Comparison of ENCODE assay signal across 28 cellular contexts in genomic region chr4:13601848-13602247, GRCh38. TPM values are rescaled to one million over a fixed set of nuclear protein-coding genes. Genes with fewer than 3 reads are reported as not detected.
DNase-seq lines count a peak whose midpoint lies in the region; ATAC-seq and TF ChIP-seq lines count a peak whose summit lies in the region.
"Had no signal": no experiment of that assay in that cellular context is flagged by ENCODE, and none has a peak within 500 bp of the region (broad histone marks: within the 10 kb centered on the region; RNA-seq: fewer than 3 reads in every experiment).

No MANE protein-coding gene starts in this region.

- no peaks in the 10 kb centered on the region for H3K27me3 ChIP-seq in WERI-Rb-1 (ENCODE audit: insufficient read depth, low read depth, severe bottlenecking)
- H3K27me3 ChIP-seq: dorsolateral prefrontal cortex, heart right ventricle, right lobe of liver, tibial artery, vagina had no signal

- CTCF ChIA-PET in OCI-LY7 (lab: Charles Lee; ENCODE audit: unreplicated experiment), result no interaction called here

- no peaks in the 10 kb centered on the region for H4K20me1 ChIP-seq in OCI-LY7 (ENCODE audit: insufficient read depth, low read length)

- no peak for TF ChIP-seq CTCF in OCI-LY7 (conservative IDR thresholded peaks at IDR 0.05; ENCODE audit: low read length)
- TF ChIP-seq CTCF in WERI-Rb-1 (IDR thresholded peaks at IDR 0.05; ENCODE audit: low read depth, low read length), result no peak

- H3K4me3 Mint-ChIP-seq in stimulated activated memory B cell treated with anti-CD40 and anti-IgM and Interleukin-4, amounts not matched to agents 10 μg/mL and 1 μg/mL and 100 μg/mL, for 72 hours, result no peak overlapping the region
- no peak overlapping the region for H3K4me3 Mint-ChIP-seq in activated T-helper 1 cell treated with anti-CD3 and anti-CD28 coated beads, Interleukin-12 subunit alpha, Interleukin-12 subunit beta, Interleukin-2, Interleukin-4 antibody, amounts not matched to agents 30 ng/mL and 10 ng/mL and 1 ng/mL, durations not matched to agents 14 hours and 24 hours and 36 hours
- H3K4me3 Mint-ChIP-seq: brain; CD4-positive, alpha-beta T cell had no signal

- ATAC-seq in activated naive CD4-positive, alpha-beta T cell treated with anti-CD3 and anti-CD28 coated beads, Interleukin-2, amount 50 U/mL, for 72 hours, result no peak
- ATAC-seq in HG02981 (IDR thresholded peaks at IDR 0.05; ENCODE audit: unreplicated experiment), result peak; percentile 25
- no peak for ATAC-seq in stimulated activated memory B cell treated with anti-CD40 and anti-IgM and Interleukin-4, amounts not matched to agents 10 μg/mL and 1 μg/mL and 100 μg/mL, for 72 hours

- no peak overlapping the region for H3K4me2 ChIP-seq in OCI-LY7 (ENCODE audit: low read length)

- POLR2A ChIA-PET in OCI-LY7 (lab: Charles Lee), result no interaction called here

- H3K27ac ChIP-seq in OCI-LY7 (ENCODE audit: low read depth, low read length, poor library complexity, severe bottlenecking), result peak overlapping the region; percentile 30
- H3K27ac ChIP-seq in WERI-Rb-1, result no peak overlapping the region
- H3K27ac ChIP-seq: dorsolateral prefrontal cortex, GM23248, heart right ventricle, right lobe of liver, tibial artery, vagina had no signal

- H3K9me2 ChIP-seq in OCI-LY7 (ENCODE audit: insufficient read depth, low read length), result no peaks in the 10 kb centered on the region

- peaks cover 98% of the 10 kb centered on the region for H3K36me3 ChIP-seq in OCI-LY7 (ENCODE audit: insufficient read depth, low read length)
- peaks cover 89% of the 10 kb centered on the region for H3K36me3 ChIP-seq in WERI-Rb-1

- H3K4me1 ChIP-seq in OCI-LY7 (ENCODE audit: insufficient read depth, low read length, poor library complexity, severe bottlenecking), result peaks cover 17% of the 10 kb centered on the region
- H3K4me1 ChIP-seq: right lobe of liver, tibial artery, vagina had no signal

- H3K79me2 ChIP-seq in OCI-LY7 (ENCODE audit: insufficient read depth, low read depth, low read length), result no peaks in the 10 kb centered on the region

- H3K27me3 Mint-ChIP-seq in stimulated activated memory B cell treated with anti-CD40 and anti-IgM and Interleukin-4, amounts not matched to agents 10 μg/mL and 1 μg/mL and 100 μg/mL, for 72 hours, result no peaks in the 10 kb centered on the region
- no peaks in the 10 kb centered on the region for H3K27me3 Mint-ChIP-seq in activated T-helper 1 cell treated with anti-CD3 and anti-CD28 coated beads, Interleukin-12 subunit alpha, Interleukin-12 subunit beta, Interleukin-2, Interleukin-4 antibody, amounts not matched to agents 30 ng/mL and 10 ng/mL and 1 ng/mL, durations not matched to agents 14 hours and 24 hours and 36 hours (ENCODE audit: insufficient read depth)
- H3K27me3 Mint-ChIP-seq: brain; CD4-positive, alpha-beta T cell; progenitor cell of endocrine pancreas had no signal

- intact Hi-C loops in OCI-LY7 (cut with micrococcal nuclease; ENCODE audit: unreplicated experiment), result no loop called here
- intact Hi-C loops in activated T-helper 1 cell treated with anti-CD3 and anti-CD28 coated beads, Interleukin-12 subunit alpha, Interleukin-12 subunit beta, Interleukin-2, Interleukin-4 antibody, amounts not matched to agents 30 ng/mL and 10 ng/mL and 1 ng/mL, durations not matched to agents 14 hours and 24 hours and 36 hours (cut with micrococcal nuclease), result no loop called here

- no TSS peak for BruUV-seq in OCI-LY7 (replicated peaks; lab: Mats Ljungman, UMichigan)

- no peak for DNase-seq in activated naive CD4-positive, alpha-beta T cell treated with anti-CD3 and anti-CD28 coated beads, Interleukin-2, amount 50 U/mL, for 72 hours (ENCODE audit: low spot score in 2 of 2)
- no peak for DNase-seq in activated naive CD4-positive, alpha-beta T cell treated with Interleukin-2 at 50 U/mL for 16 hours
- DNase-seq in OCI-LY7 (ENCODE audit: low spot score) (no peak), NOMO-1 (lab: John Stamatoyannopoulos, UW; ENCODE audit: unreplicated experiment in 2 of 2) (no peak), WERI-Rb-1 (no peak)
- no peak for DNase-seq in activated T-helper 1 cell treated with anti-CD3 and anti-CD28 coated beads, Interleukin-12 subunit alpha, Interleukin-12 subunit beta, Interleukin-2, Interleukin-4 antibody, amounts not matched to agents 30 ng/mL and 10 ng/mL and 1 ng/mL, durations not matched to agents 14 hours and 24 hours and 36 hours (ENCODE audit: low spot score)
- DNase-seq: activated naive CD4-positive, alpha-beta T cell; activated T-cell treated with anti-CD3 and anti-CD28 coated beads, Interleukin-2, amount 50 U/mL, for 48 hours; amniotic stem cell; CD4-positive, alpha-beta T cell; dorsolateral prefrontal cortex; GM23248; heart right ventricle; left ventricle myocardium superior; NCI-H1417 treated with DMSO at 0.1 percent for 48 hours; NCI-H2081; NCI-H2227 treated with DMSO at 0.1 percent for 48 hours; NCI-H69; right lobe of liver; stimulated activated CD4-positive, alpha-beta T cell treated with anti-CD3 and anti-CD28 coated beads, Interleukin-2, amount 100 ng/mL, for 48 hours; T-helper 9 cell; tibial artery had no signal

- H3K4me1 Mint-ChIP-seq in stimulated activated memory B cell treated with anti-CD40 and anti-IgM and Interleukin-4, amounts not matched to agents 10 μg/mL and 1 μg/mL and 100 μg/mL, for 72 hours, result peaks cover 36% of the 10 kb centered on the region
- peaks cover 9% of the 10 kb centered on the region for H3K4me1 Mint-ChIP-seq in activated T-helper 1 cell treated with anti-CD3 and anti-CD28 coated beads, Interleukin-12 subunit alpha, Interleukin-12 subunit beta, Interleukin-2, Interleukin-4 antibody, amounts not matched to agents 30 ng/mL and 10 ng/mL and 1 ng/mL, durations not matched to agents 14 hours and 24 hours and 36 hours (ENCODE audit: low read depth)
- H3K4me1 Mint-ChIP-seq: brain had no signal

- no peak overlapping the region for H2AFZ ChIP-seq in OCI-LY7 (ENCODE audit: low read length)
- H2AFZ ChIP-seq: GM23248 had no signal

- H3K27ac Mint-ChIP-seq in activated naive CD4-positive, alpha-beta T cell treated with anti-CD3 and anti-CD28 coated beads, Interleukin-2, amount 50 U/mL, for 72 hours, result peak overlapping the region; percentile 62 to 67
- peak overlapping the region; percentile 2 for H3K27ac Mint-ChIP-seq in stimulated activated memory B cell treated with anti-CD40 and anti-IgM and Interleukin-4, amounts not matched to agents 10 μg/mL and 1 μg/mL and 100 μg/mL, for 72 hours
- H3K27ac Mint-ChIP-seq in activated T-helper 1 cell treated with anti-CD3 and anti-CD28 coated beads, Interleukin-12 subunit alpha, Interleukin-12 subunit beta, Interleukin-2, Interleukin-4 antibody, amounts not matched to agents 30 ng/mL and 10 ng/mL and 1 ng/mL, durations not matched to agents 14 hours and 24 hours and 36 hours, result no peak overlapping the region
- H3K27ac Mint-ChIP-seq: CD4-positive, alpha-beta T cell; progenitor cell of endocrine pancreas had no signal

- H3K9me3 ChIP-seq in OCI-LY7 (ENCODE audit: low read length), result no peaks in the 10 kb centered on the region
- H3K9me3 ChIP-seq in WERI-Rb-1 (ENCODE audit: severe bottlenecking), result no peaks in the 10 kb centered on the region
- H3K9me3 ChIP-seq: heart right ventricle, right lobe of liver, tibial artery, vagina had no signal

- H3K36me3 Mint-ChIP-seq in activated naive CD4-positive, alpha-beta T cell treated with anti-CD3 and anti-CD28 coated beads, Interleukin-2, amount 50 U/mL, for 72 hours, result peaks cover 28 to 49% of the 10 kb centered on the region in 2 donors
- H3K36me3 Mint-ChIP-seq in stimulated activated memory B cell treated with anti-CD40 and anti-IgM and Interleukin-4, amounts not matched to agents 10 μg/mL and 1 μg/mL and 100 μg/mL, for 72 hours, result peaks cover 65% of the 10 kb centered on the region
- peaks cover 57% of the 10 kb centered on the region for H3K36me3 Mint-ChIP-seq in activated T-helper 1 cell treated with anti-CD3 and anti-CD28 coated beads, Interleukin-12 subunit alpha, Interleukin-12 subunit beta, Interleukin-2, Interleukin-4 antibody, amounts not matched to agents 30 ng/mL and 10 ng/mL and 1 ng/mL, durations not matched to agents 14 hours and 24 hours and 36 hours (ENCODE audit: low read depth)

- H3K4me3 ChIP-seq in OCI-LY7 (ENCODE audit: low read depth, low read length, poor library complexity, severe bottlenecking) (no peak overlapping the region), WERI-Rb-1 (ENCODE audit: low read depth, low read length) (no peak overlapping the region)
- H3K4me3 ChIP-seq: dorsolateral prefrontal cortex, GM23248, heart right ventricle, right lobe of liver, tibial artery, vagina had no signal

- H3K9me3 Mint-ChIP-seq in activated naive CD4-positive, alpha-beta T cell treated with anti-CD3 and anti-CD28 coated beads, Interleukin-2, amount 50 U/mL, for 72 hours, result peaks cover 0 to 6% of the 10 kb centered on the region in 2 donors
- H3K9me3 Mint-ChIP-seq in stimulated activated memory B cell treated with anti-CD40 and anti-IgM and Interleukin-4, amounts not matched to agents 10 μg/mL and 1 μg/mL and 100 μg/mL, for 72 hours, result peaks cover 3% of the 10 kb centered on the region
- H3K9me3 Mint-ChIP-seq in activated T-helper 1 cell treated with anti-CD3 and anti-CD28 coated beads, Interleukin-12 subunit alpha, Interleukin-12 subunit beta, Interleukin-2, Interleukin-4 antibody, amounts not matched to agents 30 ng/mL and 10 ng/mL and 1 ng/mL, durations not matched to agents 14 hours and 24 hours and 36 hours, result no peaks in the 10 kb centered on the region
- H3K9me3 Mint-ChIP-seq: brain; CD4-positive, alpha-beta T cell had no signal

RNA-seq across cellular contexts. Expression of gene BOD1L1, which starts 25.7 kb away (rescaled TPM):
- total RNA-seq in activated naive CD4-positive, alpha-beta T cell treated with anti-CD3 and anti-CD28 coated beads, Interleukin-2, amount 50 U/mL, for 72 hours, result 10 to 100 TPM; 36.6 to 36.8 TPM
- 24.0 and 38.8 TPM in 2 replicates for total RNA-seq in OCI-LY7 (2014; rRNA removed; shearing (Covaris generic))
- total RNA-seq in OCI-LY7 (2022), result 49.6 and 55.7 TPM in 2 replicates
- 40.1 and 40.4 TPM in 2 replicates for total RNA-seq in activated T-helper 1 cell treated with anti-CD3 and anti-CD28 coated beads, Interleukin-12 subunit alpha, Interleukin-12 subunit beta, Interleukin-2, Interleukin-4 antibody, amounts not matched to agents 30 ng/mL and 10 ng/mL and 1 ng/mL, durations not matched to agents 14 hours and 24 hours and 36 hours

RNA-seq across cellular contexts. Expression of gene NKX3-2, which starts 57.5 kb away (rescaled TPM):
- total RNA-seq in activated naive CD4-positive, alpha-beta T cell treated with anti-CD3 and anti-CD28 coated beads, Interleukin-2, amount 50 U/mL, for 72 hours, result not detected
- total RNA-seq in OCI-LY7 (2014; rRNA removed; shearing (Covaris generic)), result 0.51 and 0.57 TPM in 2 replicates
- 0.63 and 0.79 TPM in 2 replicates for total RNA-seq in OCI-LY7 (2022)
- not detected in 2 replicates for total RNA-seq in activated T-helper 1 cell treated with anti-CD3 and anti-CD28 coated beads, Interleukin-12 subunit alpha, Interleukin-12 subunit beta, Interleukin-2, Interleukin-4 antibody, amounts not matched to agents 30 ng/mL and 10 ng/mL and 1 ng/mL, durations not matched to agents 14 hours and 24 hours and 36 hours
- total RNA-seq: CD4-positive, alpha-beta T cell; dorsolateral prefrontal cortex; frontal cortex; heart right ventricle; left ventricle myocardium superior; right lobe of liver had no signal
